16 cellular contexts compared by ENCODE assay signal in the genomic region with DNA sequence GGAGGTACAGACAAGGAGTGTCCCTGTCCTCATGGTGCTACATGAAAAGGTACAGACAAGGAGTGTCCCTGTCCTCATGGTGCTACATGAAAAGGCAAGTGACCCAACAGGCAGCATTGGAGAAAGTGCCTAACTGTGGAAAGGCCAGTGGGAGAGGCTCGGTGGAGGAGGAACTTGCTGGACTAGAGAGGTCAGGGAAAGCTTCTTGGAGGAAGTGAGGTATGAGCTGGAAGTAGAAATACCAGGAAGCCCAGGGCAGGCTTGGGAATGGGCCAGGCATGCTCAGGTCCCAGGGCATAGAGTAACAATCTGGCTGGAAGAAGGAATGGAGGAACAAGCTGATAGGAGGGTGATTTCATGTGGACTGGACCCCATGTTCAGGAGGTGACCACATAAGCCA. TPM values are rescaled to one million over a fixed set of nuclear protein-coding genes. Genes with fewer than 3 reads are reported as not detected.
DNase-seq lines count a peak whose midpoint lies in the region; ATAC-seq and TF ChIP-seq lines count a peak whose summit lies in the region.
"Had no signal": no experiment of that assay in that cellular context is flagged by ENCODE, and none has a peak within 500 bp of the region (broad histone marks: within the 10 kb centered on the region; RNA-seq: fewer than 3 reads in every experiment).

No MANE protein-coding gene starts in this region.

- H3K36me3 ChIP-seq in PC-3 (ENCODE audit: low read depth, low read length): no peaks in the 10 kb centered on the region
- H3K36me3 ChIP-seq: upper lobe of left lung had no signal

- H2AFZ ChIP-seq in PC-3 (ENCODE audit: low read length): no peak overlapping the region

- H3K9ac ChIP-seq in PC-3 (ENCODE audit: low read length): no peak overlapping the region

- H3K4me2 ChIP-seq in PC-3 (ENCODE audit: low read length): no peak overlapping the region

- no peaks in the 10 kb centered on the region for H3K9me2 ChIP-seq in PC-3 (replicated peaks; ENCODE audit: low read length)

- no TSS peak for BruUV-seq in PC-3 (replicated peaks; lab: Mats Ljungman, UMichigan)

- no peaks in the 10 kb centered on the region for H3K36me3 Mint-ChIP-seq in activated naive CD8-positive, alpha-beta T cell
- H3K36me3 Mint-ChIP-seq in activated naive CD8-positive, alpha-beta T cell treated with anti-CD3 and anti-CD28 coated beads for 36 hours: no peaks in the 10 kb centered on the region
- no peaks in the 10 kb centered on the region for H3K36me3 Mint-ChIP-seq in activated CD4-positive, alpha-beta memory T cell treated with anti-CD3 and anti-CD28 coated beads, Interleukin-2, amount 10 ng/mL, durations not matched to agents 7 days and 5 days (ENCODE audit: low read depth)
- H3K36me3 Mint-ChIP-seq: immature natural killer cell; stimulated activated effector memory CD8-positive, alpha-beta T cell treated with anti-CD3 and anti-CD28 coated beads, Interleukin-12 subunit alpha, Interleukin-12 subunit beta, amount 100 ng/mL, for 72 hours had no signal

- H3K4me3 Mint-ChIP-seq in activated naive CD8-positive, alpha-beta T cell: peak overlapping the region; percentile 20
- no peak overlapping the region for H3K4me3 Mint-ChIP-seq in activated naive CD8-positive, alpha-beta T cell treated with anti-CD3 and anti-CD28 coated beads for 36 hours
- no peak overlapping the region for H3K4me3 Mint-ChIP-seq in activated CD4-positive, alpha-beta memory T cell treated with anti-CD3 and anti-CD28 coated beads, Interleukin-2, amount 10 ng/mL, durations not matched to agents 7 days and 5 days
- H3K4me3 Mint-ChIP-seq: HFFc6; stimulated activated effector memory CD8-positive, alpha-beta T cell treated with anti-CD3 and anti-CD28 coated beads, Interleukin-12 subunit alpha, Interleukin-12 subunit beta, amount 100 ng/mL, for 72 hours had no signal

- no peaks in the 10 kb centered on the region for H3K27me3 Mint-ChIP-seq in activated naive CD8-positive, alpha-beta T cell
- no peaks in the 10 kb centered on the region for H3K27me3 Mint-ChIP-seq in activated naive CD8-positive, alpha-beta T cell treated with anti-CD3 and anti-CD28 coated beads for 36 hours
- H3K27me3 Mint-ChIP-seq in activated CD4-positive, alpha-beta memory T cell treated with anti-CD3 and anti-CD28 coated beads, Interleukin-2, amount 10 ng/mL, durations not matched to agents 7 days and 5 days: no peaks in the 10 kb centered on the region

- no peak for DNase-seq in activated naive CD8-positive, alpha-beta T cell treated with anti-CD3 and anti-CD28 coated beads for 36 hours
- DNase-seq in activated CD4-positive, alpha-beta memory T cell treated with anti-CD3 and anti-CD28 coated beads, Interleukin-2, amount 10 ng/mL, durations not matched to agents 7 days and 5 days: peak; percentile 14
- DNase-seq in kidney tubule cell (ENCODE audit: low spot score) (peak; percentile 30), ureter (ENCODE audit: low spot score) (peak; percentile 39), PC-3 (no peak)
- DNase-seq: MM.1S had no signal

- POLR2A ChIA-PET in activated CD4-positive, alpha-beta memory T cell treated with anti-CD3 and anti-CD28 coated beads, Interleukin-2, amount 10 ng/mL, durations not matched to agents 7 days and 5 days (lab: Charles Lee): interaction anchor here (0.7 to 10.5 kb wide), 8 partner anchors 21 to 110 kb away, joined by 3 to 239 read pairs (median 3); a partner anchor contains a TSS
- POLR2A ChIA-PET in PC-3 (lab: Charles Lee; ENCODE audit: unreplicated experiment): no interaction called here

- no peaks in the 10 kb centered on the region for H3K9me3 ChIP-seq in PC-3 (ENCODE audit: low read length)
- H3K9me3 ChIP-seq: upper lobe of left lung had no signal

- no peaks in the 10 kb centered on the region for H3F3A ChIP-seq in PC-3 (ENCODE audit: low read length, unreplicated experiment)

- H3K27ac ChIP-seq in PC-3 (ENCODE audit: low read length): no peak overlapping the region
- H3K27ac ChIP-seq: upper lobe of left lung had no signal

- ATAC-seq in HG02759 (IDR thresholded peaks at IDR 0.05; ENCODE audit: unreplicated experiment) (no peak), HG03521 (IDR thresholded peaks at IDR 0.05; ENCODE audit: unreplicated experiment) (no peak), PC-3 (no peak)
- ATAC-seq: activated CD4-positive, CD25-positive, alpha-beta regulatory T cell treated with anti-CD3 and anti-CD28 coated beads, Interleukin-2, amount 50 U/mL, for 24 hours; stimulated activated effector memory CD8-positive, alpha-beta T cell treated with anti-CD3 and anti-CD28 coated beads, Interleukin-12 subunit alpha, Interleukin-12 subunit beta, amount 100 ng/mL, for 72 hours had no signal

- CTCF ChIA-PET in activated CD4-positive, alpha-beta memory T cell treated with anti-CD3 and anti-CD28 coated beads, Interleukin-2, amount 10 ng/mL, durations not matched to agents 7 days and 5 days (lab: Charles Lee): interaction anchor here (1.0 to 9.3 kb wide), 28 partner anchors 10 to 681 kb away, joined by 3 to 410 read pairs (median 4); a partner anchor contains a TSS
- CTCF ChIA-PET in PC-3 (lab: Charles Lee): no interaction called here

- H3K4me3 ChIP-seq in PC-3 (ENCODE audit: low read length): no peak overlapping the region
- H3K4me3 ChIP-seq: upper lobe of left lung had no signal

- no peak for TF ChIP-seq CTCF in PC-3 (conservative IDR thresholded peaks at IDR 0.05; ENCODE audit: low read depth, low read length)

- no peaks in the 10 kb centered on the region for H4K20me1 ChIP-seq in PC-3 (ENCODE audit: low read length)

- intact Hi-C loops in PC-3 (cut with micrococcal nuclease): loop anchor here (10.0 kb wide), 1 partner anchor 405 kb away; no protein-coding TSS in a partner anchor

- H3K79me2 ChIP-seq in PC-3 (ENCODE audit: low read length): no peaks in the 10 kb centered on the region

- peaks cover 60% of the 10 kb centered on the region for H3K4me1 Mint-ChIP-seq in activated naive CD8-positive, alpha-beta T cell (ENCODE audit: low read depth)
- H3K4me1 Mint-ChIP-seq in activated naive CD8-positive, alpha-beta T cell treated with anti-CD3 and anti-CD28 coated beads for 36 hours: peaks cover 52% of the 10 kb centered on the region
- peaks cover 60% of the 10 kb centered on the region for H3K4me1 Mint-ChIP-seq in activated CD4-positive, alpha-beta memory T cell treated with anti-CD3 and anti-CD28 coated beads, Interleukin-2, amount 10 ng/mL, durations not matched to agents 7 days and 5 days

- H3K9me3 Mint-ChIP-seq in activated naive CD8-positive, alpha-beta T cell (ENCODE audit: low read depth): no peaks in the 10 kb centered on the region
- H3K9me3 Mint-ChIP-seq in activated naive CD8-positive, alpha-beta T cell treated with anti-CD3 and anti-CD28 coated beads for 36 hours: no peaks in the 10 kb centered on the region
- no peaks in the 10 kb centered on the region for H3K9me3 Mint-ChIP-seq in activated CD4-positive, alpha-beta memory T cell treated with anti-CD3 and anti-CD28 coated beads, Interleukin-2, amount 10 ng/mL, durations not matched to agents 7 days and 5 days
- H3K9me3 Mint-ChIP-seq: HFFc6; immature natural killer cell; stimulated activated effector memory CD8-positive, alpha-beta T cell treated with anti-CD3 and anti-CD28 coated beads, Interleukin-12 subunit alpha, Interleukin-12 subunit beta, amount 100 ng/mL, for 72 hours had no signal

- no peaks in the 10 kb centered on the region for H3K4me1 ChIP-seq in PC-3 (ENCODE audit: insufficient read depth, low read length)

- peak overlapping the region; percentile 22 for H3K27ac Mint-ChIP-seq in activated naive CD8-positive, alpha-beta T cell
- no peak overlapping the region for H3K27ac Mint-ChIP-seq in activated naive CD8-positive, alpha-beta T cell treated with anti-CD3 and anti-CD28 coated beads for 36 hours
- H3K27ac Mint-ChIP-seq in activated CD4-positive, alpha-beta memory T cell treated with anti-CD3 and anti-CD28 coated beads, Interleukin-2, amount 10 ng/mL, durations not matched to agents 7 days and 5 days: no peak overlapping the region
- H3K27ac Mint-ChIP-seq: HFFc6; stimulated activated effector memory CD8-positive, alpha-beta T cell treated with anti-CD3 and anti-CD28 coated beads, Interleukin-12 subunit alpha, Interleukin-12 subunit beta, amount 100 ng/mL, for 72 hours had no signal

- no peaks in the 10 kb centered on the region for H3K27me3 ChIP-seq in PC-3 (ENCODE audit: low read length)
- H3K27me3 ChIP-seq: upper lobe of left lung had no signal

RNA-seq across cellular contexts. Expression of a gene that starts 59.8 kb away (rescaled TPM):
- total RNA-seq in activated naive CD8-positive, alpha-beta T cell treated with anti-CD3 and anti-CD28 coated beads for 36 hours: under 1 TPM in 1 of 2 experiments, not detected in 1; 0.04 TPM
- total RNA-seq in activated CD4-positive, alpha-beta memory T cell treated with anti-CD3 and anti-CD28 coated beads, Interleukin-2, amount 10 ng/mL, durations not matched to agents 7 days and 5 days: not detected
- total RNA-seq in ureter (0.26 TPM), PC-3 (2014; rRNA removed) (not detected in 2 replicates)
- total RNA-seq: HFFc6; lung microvascular endothelial cell; T-helper 2 cell treated with Interferon-gamma antibody and Interleukin-4, amounts not matched to agents 100 ng/mL and 5 ng/mL, for 36 hours had no signal

Comparison
In these comparisons a context has a peak if more than half of its experiments do, and no peak if none do; other contexts are left out.
1. DNase-seq: peak in activated CD4-positive, alpha-beta memory T cell treated with anti-CD3 and anti-CD28 coated beads, Interleukin-2, amount 10 ng/mL, durations not matched to agents 7 days and 5 days (single experiment), kidney tubule cell (single experiment) and ureter (single experiment); none in activated naive CD8-positive, alpha-beta T cell treated with anti-CD3 and anti-CD28 coated beads for 36 hours (single experiment) and PC-3 (single experiment).